Comparison of ENCODE assay signal across 18 cellular contexts in the genomic region with DNA sequence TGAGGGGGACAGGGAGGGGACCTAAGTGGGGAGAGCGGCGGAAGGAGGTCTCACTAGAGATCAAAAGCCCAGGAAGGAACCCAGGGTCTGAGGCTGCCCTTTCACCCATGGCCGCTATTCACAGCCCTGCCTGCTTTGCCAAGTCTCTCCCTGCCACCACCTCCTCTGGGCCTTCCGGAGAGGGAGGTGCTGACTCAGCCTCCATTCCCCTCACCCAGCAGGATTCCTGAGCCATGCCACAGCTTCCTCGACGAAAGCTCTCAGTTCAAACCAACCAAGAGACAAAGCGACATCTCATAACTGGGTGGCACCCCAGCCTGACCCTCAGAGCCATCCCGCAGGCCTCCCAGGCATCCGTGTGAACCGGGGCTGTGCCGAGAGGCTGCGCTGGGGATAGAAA. TPM values are rescaled to one million over a fixed set of nuclear protein-coding genes. Genes with fewer than 3 reads are reported as not detected.
A peak's percentile ranks its signal among the peaks of the same experiment; 100 is the strongest.
DNase-seq lines count a peak whose midpoint lies in the region; ATAC-seq, FAIRE-seq and TF ChIP-seq lines count a peak whose summit lies in the region.
"Had no signal": no experiment of that assay in that cellular context is flagged by ENCODE, and none has a peak within 500 bp of the region (broad histone marks: within the 10 kb centered on the region; RNA-seq: fewer than 3 reads in every experiment).

No MANE protein-coding gene starts in this region.

- H3K79me2 ChIP-seq in HepG2 (ENCODE audit: insufficient read depth, low read length): no peaks in the 10 kb centered on the region

- no peak for TF ChIP-seq RAD21 in HepG2 (CRISPR knock-in tag; IDR thresholded peaks at IDR 0.05)

- TF ChIP-seq CTCF in HepG2 (CRISPR knock-in tag; IDR thresholded peaks at IDR 0.05) (no peak), right lobe of liver (IDR thresholded peaks at IDR 0.05) (no peak)

- H3K4me2 ChIP-seq in HepG2 (ENCODE audit: low read depth, low read length): no peak overlapping the region

- CTCF ChIA-PET in HepG2 (lab: Yijun Ruan, JAX; ENCODE audit: low intra/inter-chr PET ratio, low total read pairs): interaction anchor here (2.0 kb wide), 1 partner anchor 413 kb away, joined by 5 read pairs; no protein-coding TSS in a partner anchor

- H3K27me3 ChIP-seq in HepG2 (ENCODE audit: control insufficient read depth in 1 of 2, insufficient read depth in 2 of 2, low read length in 2 of 2): peaks cover 1 to 38% of the 10 kb centered on the region in 2 experiments; a peak in 3 of 5 replicates
- H3K27me3 ChIP-seq in right lobe of liver: no peaks in the 10 kb centered on the region

- ATAC-seq in HepG2 (no peak), right lobe of liver (no peak), GM21529 (IDR thresholded peaks at IDR 0.05; ENCODE audit: unreplicated experiment) (no peak), GM18505 (IDR thresholded peaks at IDR 0.05; ENCODE audit: unreplicated experiment) (no peak)
- ATAC-seq: natural killer cell had no signal

- TF ChIP-seq POLR2A in HepG2 (IDR thresholded peaks at IDR 0.05; ENCODE audit: insufficient read depth in 1 of 2, low read depth in 2 of 2, low read length in 2 of 2): no peak
- no peak for TF ChIP-seq POLR2A in right lobe of liver (IDR thresholded peaks at IDR 0.05)
- TF ChIP-seq POLR2A in GM18505 (IDR thresholded peaks at IDR 0.05; ENCODE audit: borderline replicate concordance, extremely low read depth, insufficient read depth, insufficient read length): no peak

- POLR2A ChIA-PET in HepG2 (lab: Yijun Ruan, JAX): no interaction called here

- WGBS in HepG2 (ENCODE audit: low lambda C conversion rate): 36% methylated on average over 5 of the region's 12 CpGs
- 71% methylated on average over 4 of the region's 12 CpGs for WGBS in right lobe of liver (ENCODE audit: insufficient coverage, low coverage, low lambda C conversion rate, missing lambda C conversion rate)

- no peak overlapping the region for H3K9ac ChIP-seq in HepG2 (ENCODE audit: insufficient read depth, low read depth, low read length)

- no peak overlapping the region for H3K4me3 ChIP-seq in HepG2 (replicated peaks in 1 of 3; ENCODE audit: insufficient read depth in 1 of 3, low read depth in 2 of 3, low read length in 3 of 3)
- no peak overlapping the region for H3K4me3 ChIP-seq in right lobe of liver

- intact Hi-C loops in HepG2 (cut with micrococcal nuclease; ENCODE audit: unreplicated experiment) (loop anchor here (5.0 kb wide), 2 partner anchors 265 to 415 kb away; no protein-coding TSS in a partner anchor), right lobe of liver (cut with DNase I) (loop anchor here in 1 of 2 donors (10.0 kb wide), 1 partner anchor 123 kb away; no protein-coding TSS in a partner anchor)

- H3K36me3 ChIP-seq in HepG2 (replicated peaks in 1 of 2; ENCODE audit: control insufficient read depth in 1 of 2, insufficient read depth in 2 of 2, low read length in 2 of 2) (no peaks in the 10 kb centered on the region), right lobe of liver (no peaks in the 10 kb centered on the region)

- DNase-seq in HepG2 (ENCODE audit: low spot score): no peak
- no peak for DNase-seq in right lobe of liver
- peak; percentile 14 for DNase-seq in RCC 7860 (ENCODE audit: low spot score)
- peak; percentile 37 for DNase-seq in glomerular visceral epithelial cell (ENCODE audit: extremely low spot score)
- no peak for DNase-seq in NCI-H2171 treated with DMSO at 0.1 percent for 48 hours (lab: John Stamatoyannopoulos, UW)
- DNase-seq in effector CD4-positive, alpha-beta T cell: no peak
- DNase-seq: 8988T; activated CD8-positive, alpha-beta memory T cell treated with anti-CD3 and anti-CD28 coated beads for 24 hours; anterior cingulate cortex; Caco-2; H7; KBM-7; natural killer cell; NCI-H1105 treated with DMSO at 0.1 percent for 48 hours; NCI-H226 had no signal

- no peaks in the 10 kb centered on the region for H4K20me1 ChIP-seq in HepG2 (ENCODE audit: insufficient read depth, low read length)

- no peak overlapping the region for H3K27ac ChIP-seq in HepG2 (ENCODE audit: extremely low read length, insufficient read depth, low read length)
- no peak overlapping the region for H3K27ac ChIP-seq in right lobe of liver

- no peak for FAIRE-seq in HepG2 (lab: Jason Lieb, UNC)
- no peak for FAIRE-seq in RCC 7860 (lab: Jason Lieb, UNC)

- BruUV-seq in HepG2 (replicated peaks; lab: Mats Ljungman, UMichigan): no TSS peak

- H2AFZ ChIP-seq in HepG2 (ENCODE audit: low read length): no peak overlapping the region

- H3K9me3 ChIP-seq in HepG2 (ENCODE audit: low read length) (no peaks in the 10 kb centered on the region), right lobe of liver (no peaks in the 10 kb centered on the region)
- H3K9me3 ChIP-seq: Caco-2 had no signal

- in situ Hi-C loops in HepG2 (cut with HindIII; ENCODE audit: extremely low pct_ligation_motif_present, low pct_unique_long_range_greater_than_20kb): loop anchor here (5.0 to 10.0 kb wide), 2 partner anchors 267 to 390 kb away; no protein-coding TSS in a partner anchor

- H3K4me1 ChIP-seq in HepG2 (ENCODE audit: insufficient read depth, low read length) (0 out of 2 replicates have a peak, but pooled peaks cover 5% of the 10 kb centered on the region), right lobe of liver (no peaks in the 10 kb centered on the region)
- H3K4me1 ChIP-seq: Caco-2 had no signal

- no peak for TF ChIP-seq EP300 in HepG2 (IDR thresholded peaks at IDR 0.05; ENCODE audit: low read depth in 2 of 2, low read length in 2 of 2)
- TF ChIP-seq EP300 in HepG2 (CRISPR knock-in tag; IDR thresholded peaks at IDR 0.05; ENCODE audit: borderline replicate concordance): no peak

TF ChIP-seq in HepG2, 621 proteins besides CTCF, POLR2A, EP300 and RAD21 (continues in another document):
- TF ChIP-seq, protein P1, sequence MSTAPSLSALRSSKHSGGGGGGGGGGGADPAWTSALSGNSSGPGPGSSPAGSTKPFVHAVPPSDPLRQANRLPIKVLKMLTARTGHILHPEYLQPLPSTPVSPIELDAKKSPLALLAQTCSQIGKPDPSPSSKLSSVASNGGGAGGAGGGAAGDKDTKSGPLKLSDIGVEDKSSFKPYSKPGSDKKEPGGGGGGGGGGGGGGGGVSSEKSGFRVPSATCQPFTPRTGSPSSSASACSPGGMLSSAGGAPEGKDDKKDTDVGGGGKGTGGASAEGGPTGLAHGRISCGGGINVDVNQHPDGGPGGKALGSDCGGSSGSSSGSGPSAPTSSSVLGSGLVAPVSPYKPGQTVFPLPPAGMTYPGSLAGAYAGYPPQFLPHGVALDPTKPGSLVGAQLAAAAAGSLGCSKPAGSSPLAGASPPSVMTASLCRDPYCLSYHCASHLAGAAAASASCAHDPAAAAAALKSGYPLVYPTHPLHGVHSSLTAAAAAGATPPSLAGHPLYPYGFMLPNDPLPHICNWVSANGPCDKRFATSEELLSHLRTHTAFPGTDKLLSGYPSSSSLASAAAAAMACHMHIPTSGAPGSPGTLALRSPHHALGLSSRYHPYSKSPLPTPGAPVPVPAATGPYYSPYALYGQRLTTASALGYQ (CRISPR knock-in tag; IDR thresholded peaks at IDR 0.05): no peak
- TF ChIP-seq MAFF (IDR thresholded peaks at IDR 0.05; ENCODE audit: low read depth, low read length) (0 out of 2 replicates have a peak, but pooled peaks have one; percentile 23), IKZF1 (IDR thresholded peaks at IDR 0.05) (no peak), MAFK (conservative IDR thresholded peaks at IDR 0.05 in 1 of 2, IDR thresholded peaks at IDR 0.05 in 1 of 2; ENCODE audit: low read length in 2 of 2) (peak; percentile 23 to 32; a peak in 2 of 4 replicates)
- TF ChIP-seq, protein P2, sequence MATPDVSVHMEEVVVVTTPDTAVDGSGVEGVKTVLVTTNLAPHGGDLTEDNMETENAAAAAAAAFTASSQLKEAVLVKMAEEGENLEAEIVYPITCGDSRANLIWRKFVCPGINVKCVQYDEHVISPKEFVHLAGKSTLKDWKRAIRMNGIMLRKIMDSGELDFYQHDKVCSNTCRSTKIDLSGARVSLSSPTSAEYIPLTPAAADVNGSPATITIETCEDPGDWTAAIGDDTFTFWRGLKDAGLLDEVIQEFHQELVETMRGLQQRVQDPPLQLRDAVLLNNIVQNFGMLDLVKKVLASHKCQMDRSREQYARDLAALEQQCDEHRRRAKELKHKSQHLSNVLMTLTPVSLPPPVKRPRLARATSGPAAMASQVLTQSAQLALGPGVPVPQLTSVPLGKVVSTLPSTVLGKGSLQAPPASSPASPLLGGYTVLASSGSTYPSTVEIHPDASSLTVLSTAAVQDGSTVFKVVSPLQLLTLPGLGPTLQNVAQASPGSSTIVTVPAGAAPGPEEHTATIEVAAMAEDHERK (CRISPR knock-in tag; IDR thresholded peaks at IDR 0.05; ENCODE audit: low read depth): no peak

RNA-seq across cellular contexts. Expression of gene PAX5, which starts 36.7 kb away (rescaled TPM):
- total RNA-seq in HepG2 (2016; rRNA removed; fragmentation: Illumina TruSeq; extraction: Trizol) (not detected in 2 replicates), right lobe of liver (under 1 TPM in 2 of 6 experiments, not detected in 4; 0.12 to 0.18 TPM)
- total RNA-seq in HepG2 (2016; cell fraction: cytosol; rRNA removed; fragmentation: Illumina TruSeq; extraction: Trizol; ENCODE audit: low read depth): not detected in 2 replicates
- total RNA-seq in HepG2 (2016; cell fraction: insoluble cytoplasmic fraction; rRNA removed; fragmentation: Illumina TruSeq; extraction: Trizol): not detected in 2 replicates
- total RNA-seq in HepG2 (2016; cell fraction: membrane; rRNA removed; fragmentation: Illumina TruSeq; extraction: Trizol): not detected in 2 replicates
- total RNA-seq in HepG2 (2016; cell fraction: nucleus; rRNA removed; fragmentation: Illumina TruSeq; extraction: Trizol): not detected in 2 replicates
- polyA plus RNA-seq in HepG2 (2011; rRNA removed): not detected in 2 replicates
- polyA plus RNA-seq in HepG2 (2011; cell fraction: cytosol; rRNA removed): not detected in 2 replicates
- 0.02 and 0.11 TPM in 2 replicates for polyA plus RNA-seq in HepG2 (2011; cell fraction: nucleus; rRNA removed)
- polyA plus RNA-seq in HepG2 (2012): not detected in 2 replicates
- polyA plus RNA-seq in HepG2 (2016; cell fraction: cytosol; fragmentation: Illumina TruSeq; extraction: Trizol; ENCODE audit: low read depth): not detected in 2 replicates
- polyA plus RNA-seq in HepG2 (2016; cell fraction: insoluble cytoplasmic fraction; fragmentation: Illumina TruSeq; extraction: Trizol; ENCODE audit: low read depth): not detected in 2 replicates
- not detected in 2 replicates for polyA plus RNA-seq in HepG2 (2016; cell fraction: membrane; fragmentation: Illumina TruSeq; extraction: Trizol; ENCODE audit: low read depth)
- polyA plus RNA-seq in HepG2 (2016; cell fraction: nucleus; fragmentation: Illumina TruSeq; extraction: Trizol; ENCODE audit: insufficient read depth, low read depth): not detected in 2 replicates
- 0.02 TPM in 1 of 2 replicates, not detected in the other for polyA minus RNA-seq in HepG2 (2011; rRNA and poly(A)+ RNA removed; ENCODE audit: low replicate concordance)
- polyA minus RNA-seq in HepG2 (2011; cell fraction: cytosol; rRNA and poly(A)+ RNA removed): not detected in 2 replicates
- polyA minus RNA-seq in HepG2 (2011; cell fraction: nucleus; rRNA and poly(A)+ RNA removed): not detected in 2 replicates
- total RNA-seq: Caco-2, SK-MEL-5 had no signal

Comparison
In these comparisons a context has a peak if more than half of its experiments do, and no peak if none do; other contexts are left out.
1. DNase-seq: peak in RCC 7860 (single experiment) and glomerular visceral epithelial cell (single experiment); none in HepG2 (single experiment), right lobe of liver (0 of 3), NCI-H2171 treated with DMSO at 0.1 percent for 48 hours (single experiment) and effector CD4-positive, alpha-beta T cell (single experiment).